In genomic region chr13:85586422-85586831, GRCh38 we compare ENCODE assay signal across 1 cellular context.
TF ChIP-seq lines count a peak whose summit lies in the region.

No MANE protein-coding gene starts in this region.

TF ChIP-seq in HepG2, 621 proteins besides CTCF, POLR2A, EP300 and RAD21 (continued from another document):
- TF ChIP-seq, protein P1, sequence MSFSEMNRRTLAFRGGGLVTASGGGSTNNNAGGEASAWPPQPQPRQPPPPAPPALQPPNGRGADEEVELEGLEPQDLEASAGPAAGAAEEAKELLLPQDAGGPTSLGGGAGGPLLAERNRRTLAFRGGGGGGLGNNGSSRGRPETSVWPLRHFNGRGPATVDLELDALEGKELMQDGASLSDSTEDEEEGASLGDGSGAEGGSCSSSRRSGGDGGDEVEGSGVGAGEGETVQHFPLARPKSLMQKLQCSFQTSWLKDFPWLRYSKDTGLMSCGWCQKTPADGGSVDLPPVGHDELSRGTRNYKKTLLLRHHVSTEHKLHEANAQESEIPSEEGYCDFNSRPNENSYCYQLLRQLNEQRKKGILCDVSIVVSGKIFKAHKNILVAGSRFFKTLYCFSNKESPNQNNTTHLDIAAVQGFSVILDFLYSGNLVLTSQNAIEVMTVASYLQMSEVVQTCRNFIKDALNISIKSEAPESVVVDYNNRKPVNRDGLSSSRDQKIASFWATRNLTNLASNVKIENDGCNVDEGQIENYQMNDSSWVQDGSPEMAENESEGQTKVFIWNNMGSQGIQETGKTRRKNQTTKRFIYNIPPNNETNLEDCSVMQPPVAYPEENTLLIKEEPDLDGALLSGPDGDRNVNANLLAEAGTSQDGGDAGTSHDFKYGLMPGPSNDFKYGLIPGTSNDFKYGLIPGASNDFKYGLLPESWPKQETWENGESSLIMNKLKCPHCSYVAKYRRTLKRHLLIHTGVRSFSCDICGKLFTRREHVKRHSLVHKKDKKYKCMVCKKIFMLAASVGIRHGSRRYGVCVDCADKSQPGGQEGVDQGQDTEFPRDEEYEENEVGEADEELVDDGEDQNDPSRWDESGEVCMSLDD (CRISPR knock-in tag; IDR thresholded peaks at IDR 0.05; ENCODE audit: borderline replicate concordance), result no peak
- TF ChIP-seq ELK4 (CRISPR knock-in tag; IDR thresholded peaks at IDR 0.05; ENCODE audit: borderline replicate concordance) (no peak), MBNL3 (CRISPR knock-in tag; conservative IDR thresholded peaks at IDR 0.05) (no peak)
